In the genomic region with DNA sequence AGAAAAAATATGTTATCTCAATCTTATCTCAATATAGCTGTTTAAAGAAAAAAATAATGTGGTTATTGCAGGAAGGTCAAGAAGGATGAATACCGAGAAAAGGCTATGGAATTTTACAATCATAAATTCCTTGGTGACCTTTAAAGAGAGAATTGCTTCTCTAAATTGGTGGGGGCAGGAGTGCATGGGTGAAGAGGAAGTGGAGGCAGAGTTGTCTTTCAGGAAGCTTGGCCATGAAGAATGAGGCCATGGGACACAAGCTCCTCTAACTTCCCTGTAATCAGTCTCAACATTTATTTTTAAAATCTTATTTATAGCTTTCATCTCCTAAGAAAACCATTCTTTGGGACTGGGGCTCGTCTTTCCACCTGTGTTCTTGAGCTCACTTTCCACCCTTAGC, we compare ENCODE assay signal across 16 cellular contexts. TPM values are rescaled to one million over a fixed set of nuclear protein-coding genes. Genes with fewer than 3 reads are reported as not detected.
DNase-seq lines count a peak whose midpoint lies in the region; ATAC-seq lines count a peak whose summit lies in the region.
"Had no signal": no experiment of that assay in that cellular context is flagged by ENCODE, and none has a peak within 500 bp of the region (broad histone marks: within the 10 kb centered on the region; RNA-seq: fewer than 3 reads in every experiment).

No MANE protein-coding gene starts in this region.

- CTCF ChIA-PET in activated naive CD4-positive, alpha-beta T cell treated with anti-CD3 and anti-CD28 coated beads, Interleukin-2, amount 10 ng/mL, durations not matched to agents 7 days and 5 days (lab: Charles Lee), result interaction anchor here (0.6 to 1.7 kb wide), 5 partner anchors 9 to 227 kb away, joined by 3 to 6 read pairs (median 4); no protein-coding TSS in a partner anchor

- H3K4me3 Mint-ChIP-seq in activated naive CD8-positive, alpha-beta T cell treated with anti-CD3 and anti-CD28 coated beads, Interleukin-2, amount 50 U/mL, for 24 hours, result no peak overlapping the region
- no peak overlapping the region for H3K4me3 Mint-ChIP-seq in activated naive CD8-positive, alpha-beta T cell treated with anti-CD3 and anti-CD28 coated beads for 36 hours
- H3K4me3 Mint-ChIP-seq in dendritic cell treated with granulocyte-macrophage colony-stimulating factor and Interleukin-4, amounts not matched to agents 40 ng/mL and 50 ng/mL, for 4 days, result no peak overlapping the region
- H3K4me3 Mint-ChIP-seq in activated naive CD4-positive, alpha-beta T cell treated with anti-CD3 and anti-CD28 coated beads, Interleukin-2, amount 10 ng/mL, durations not matched to agents 7 days and 5 days, result no peak overlapping the region
- H3K4me3 Mint-ChIP-seq: CD4-positive, alpha-beta memory T cell; GM23338 had no signal

- H3K36me3 Mint-ChIP-seq in activated naive CD8-positive, alpha-beta T cell treated with anti-CD3 and anti-CD28 coated beads, Interleukin-2, amount 50 U/mL, for 24 hours (ENCODE audit: low read depth), result no peaks in the 10 kb centered on the region
- H3K36me3 Mint-ChIP-seq in activated naive CD8-positive, alpha-beta T cell treated with anti-CD3 and anti-CD28 coated beads for 36 hours, result peaks cover 1% of the 10 kb centered on the region
- no peaks in the 10 kb centered on the region for H3K36me3 Mint-ChIP-seq in dendritic cell treated with granulocyte-macrophage colony-stimulating factor and Interleukin-4, amounts not matched to agents 40 ng/mL and 50 ng/mL, for 4 days (ENCODE audit: low read depth)
- H3K36me3 Mint-ChIP-seq in activated naive CD4-positive, alpha-beta T cell treated with anti-CD3 and anti-CD28 coated beads, Interleukin-2, amount 10 ng/mL, durations not matched to agents 7 days and 5 days, result no peaks in the 10 kb centered on the region
- H3K36me3 Mint-ChIP-seq: CD4-positive, alpha-beta memory T cell had no signal

- peak overlapping the region; percentile 58 for H3K27ac Mint-ChIP-seq in activated naive CD8-positive, alpha-beta T cell treated with anti-CD3 and anti-CD28 coated beads, Interleukin-2, amount 50 U/mL, for 24 hours
- no peak overlapping the region for H3K27ac Mint-ChIP-seq in activated naive CD8-positive, alpha-beta T cell treated with anti-CD3 and anti-CD28 coated beads for 36 hours
- H3K27ac Mint-ChIP-seq in dendritic cell treated with granulocyte-macrophage colony-stimulating factor and Interleukin-4, amounts not matched to agents 40 ng/mL and 50 ng/mL, for 4 days, result peak overlapping the region; percentile 40
- no peak overlapping the region for H3K27ac Mint-ChIP-seq in activated naive CD4-positive, alpha-beta T cell treated with anti-CD3 and anti-CD28 coated beads, Interleukin-2, amount 10 ng/mL, durations not matched to agents 7 days and 5 days
- H3K27ac Mint-ChIP-seq: CD4-positive, alpha-beta memory T cell; GM23338 had no signal

- H3K27me3 Mint-ChIP-seq in activated naive CD8-positive, alpha-beta T cell treated with anti-CD3 and anti-CD28 coated beads, Interleukin-2, amount 50 U/mL, for 24 hours, result peaks cover 27% of the 10 kb centered on the region
- H3K27me3 Mint-ChIP-seq in activated naive CD8-positive, alpha-beta T cell treated with anti-CD3 and anti-CD28 coated beads for 36 hours, result peaks cover 42% of the 10 kb centered on the region
- H3K27me3 Mint-ChIP-seq in dendritic cell treated with granulocyte-macrophage colony-stimulating factor and Interleukin-4, amounts not matched to agents 40 ng/mL and 50 ng/mL, for 4 days, result no peaks in the 10 kb centered on the region
- peaks cover 4% of the 10 kb centered on the region for H3K27me3 Mint-ChIP-seq in activated naive CD4-positive, alpha-beta T cell treated with anti-CD3 and anti-CD28 coated beads, Interleukin-2, amount 10 ng/mL, durations not matched to agents 7 days and 5 days

- ATAC-seq in activated naive CD8-positive, alpha-beta T cell treated with anti-CD3 and anti-CD28 coated beads, Interleukin-2, amount 50 U/mL, for 24 hours, result peak; percentile 29
- ATAC-seq: GM12878, GM23338 had no signal

- peaks cover 23% of the 10 kb centered on the region for H3K9me3 Mint-ChIP-seq in activated naive CD8-positive, alpha-beta T cell treated with anti-CD3 and anti-CD28 coated beads, Interleukin-2, amount 50 U/mL, for 24 hours
- H3K9me3 Mint-ChIP-seq in activated naive CD8-positive, alpha-beta T cell treated with anti-CD3 and anti-CD28 coated beads for 36 hours, result peaks cover 5% of the 10 kb centered on the region
- H3K9me3 Mint-ChIP-seq in dendritic cell treated with granulocyte-macrophage colony-stimulating factor and Interleukin-4, amounts not matched to agents 40 ng/mL and 50 ng/mL, for 4 days, result peaks cover 10% of the 10 kb centered on the region
- no peaks in the 10 kb centered on the region for H3K9me3 Mint-ChIP-seq in activated naive CD4-positive, alpha-beta T cell treated with anti-CD3 and anti-CD28 coated beads, Interleukin-2, amount 10 ng/mL, durations not matched to agents 7 days and 5 days
- H3K9me3 Mint-ChIP-seq: GM23338 had no signal

- H3K4me1 Mint-ChIP-seq in activated naive CD8-positive, alpha-beta T cell treated with anti-CD3 and anti-CD28 coated beads, Interleukin-2, amount 50 U/mL, for 24 hours, result peaks cover 29% of the 10 kb centered on the region
- H3K4me1 Mint-ChIP-seq in activated naive CD8-positive, alpha-beta T cell treated with anti-CD3 and anti-CD28 coated beads for 36 hours, result peaks cover 3% of the 10 kb centered on the region
- peaks cover 33% of the 10 kb centered on the region for H3K4me1 Mint-ChIP-seq in dendritic cell treated with granulocyte-macrophage colony-stimulating factor and Interleukin-4, amounts not matched to agents 40 ng/mL and 50 ng/mL, for 4 days (ENCODE audit: low read depth)
- H3K4me1 Mint-ChIP-seq in activated naive CD4-positive, alpha-beta T cell treated with anti-CD3 and anti-CD28 coated beads, Interleukin-2, amount 10 ng/mL, durations not matched to agents 7 days and 5 days, result no peaks in the 10 kb centered on the region
- H3K4me1 Mint-ChIP-seq: CD4-positive, alpha-beta memory T cell; GM23338 had no signal

- DNase-seq in activated naive CD8-positive, alpha-beta T cell treated with anti-CD3 and anti-CD28 coated beads, Interleukin-2, amount 50 U/mL, for 24 hours, result no peak
- no peak for DNase-seq in activated naive CD8-positive, alpha-beta T cell treated with anti-CD3 and anti-CD28 coated beads for 36 hours
- DNase-seq in SKM-1 (lab: John Stamatoyannopoulos, UW; ENCODE audit: unreplicated experiment) (peak; percentile 7), SW 1271 (lab: John Stamatoyannopoulos, UW) (no peak), NCI-H2029 (lab: John Stamatoyannopoulos, UW) (no peak)
- DNase-seq in activated naive CD4-positive, alpha-beta T cell treated with anti-CD3 and anti-CD28 coated beads, Interleukin-2, amount 10 ng/mL, durations not matched to agents 7 days and 5 days, result no peak
- DNase-seq: ACHN; C1 segment of cervical spinal cord; CD4-positive, alpha-beta memory T cell; DMS79; H7 had no signal

- intact Hi-C loops in dendritic cell treated with granulocyte-macrophage colony-stimulating factor and Interleukin-4, amounts not matched to agents 40 ng/mL and 50 ng/mL, for 4 days (cut with micrococcal nuclease), result no loop called here

RNA-seq across cellular contexts. Expression of a gene that starts 22.4 kb away (rescaled TPM):
- under 1 TPM; 0.35 to 0.90 TPM for total RNA-seq in activated naive CD8-positive, alpha-beta T cell treated with anti-CD3 and anti-CD28 coated beads for 36 hours
- total RNA-seq: A172, G401 had no signal

RNA-seq across cellular contexts. Expression of a gene that starts 50.3 kb away (rescaled TPM):
- not detected for total RNA-seq in activated naive CD8-positive, alpha-beta T cell treated with anti-CD3 and anti-CD28 coated beads for 36 hours
- total RNA-seq: A172, G401, GM23338, H7 had no signal

Comparison
In these comparisons a context has a peak if more than half of its experiments do, and no peak if none do; other contexts are left out.
1. H3K27ac Mint-ChIP-seq: peak in activated naive CD8-positive, alpha-beta T cell treated with anti-CD3 and anti-CD28 coated beads, Interleukin-2, amount 50 U/mL, for 24 hours (single experiment) and dendritic cell treated with granulocyte-macrophage colony-stimulating factor and Interleukin-4, amounts not matched to agents 40 ng/mL and 50 ng/mL, for 4 days (single experiment); none in activated naive CD8-positive, alpha-beta T cell treated with anti-CD3 and anti-CD28 coated beads for 36 hours (single experiment) and activated naive CD4-positive, alpha-beta T cell treated with anti-CD3 and anti-CD28 coated beads, Interleukin-2, amount 10 ng/mL, durations not matched to agents 7 days and 5 days (single experiment).